ENCODE assay signal across 8 cellular contexts in the genomic region with DNA sequence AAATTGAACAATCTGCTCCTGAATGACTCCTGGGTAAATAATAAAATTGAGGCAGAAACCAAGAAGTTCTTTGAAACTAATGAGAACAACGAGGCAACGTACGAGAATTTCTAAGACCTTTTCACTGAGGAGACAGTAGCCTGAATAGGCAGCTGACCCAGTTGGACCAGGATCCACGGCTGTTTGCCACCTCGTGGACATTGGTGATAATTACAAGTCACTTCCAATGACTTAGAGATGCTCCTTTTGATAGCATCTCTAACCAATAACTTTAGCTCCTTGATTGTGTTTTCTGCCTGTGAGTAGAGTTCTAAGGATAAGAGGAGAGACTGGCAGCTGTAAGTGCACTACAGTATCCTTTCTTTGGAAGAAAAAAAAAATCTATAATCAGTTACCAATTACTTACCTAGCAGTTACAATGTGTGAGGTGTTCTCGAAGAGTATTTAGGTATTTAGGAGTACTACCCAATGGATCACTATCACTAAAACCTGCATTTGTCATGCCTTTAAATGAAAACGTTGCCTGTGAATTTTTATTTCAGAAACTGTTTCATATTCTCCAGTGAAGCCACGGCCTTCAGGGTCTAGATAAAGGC.
DNase-seq lines count a peak whose midpoint lies in the region; ATAC-seq, FAIRE-seq and TF ChIP-seq lines count a peak whose summit lies in the region.

No MANE protein-coding gene starts in this region.

- no peak for DNase-seq in D721Med (ENCODE audit: insufficient read length, low spot score)
- DNase-seq in SW480 (ENCODE audit: low spot score), result peak; percentile 22
- DNase-seq in glomerular visceral epithelial cell (ENCODE audit: extremely low spot score), result peak; percentile 1
- DNase-seq in stimulated activated CD4-positive, alpha-beta T cell treated with anti-CD3 and anti-CD28 coated beads, Interleukin-2, amount 100 ng/mL, for 24 hours, result peak; percentile 3 to 16
- no peak for DNase-seq in NCI-H187 treated with DMSO at 0.1 percent for 48 hours (lab: John Stamatoyannopoulos, UW)
- DNase-seq in T-helper 2 cell treated with Interferon-gamma antibody and Interleukin-4, amounts not matched to agents 5 μg/mL and 100 μg/mL, for 36 hours (ENCODE audit: low spot score), result no peak

- no peaks in the 10 kb centered on the region for H3K36me3 Mint-ChIP-seq in T-helper 2 cell treated with Interferon-gamma antibody and Interleukin-4, amounts not matched to agents 5 μg/mL and 100 μg/mL, for 36 hours (ENCODE audit: low read depth)

- FAIRE-seq in D721Med (lab: Jason Lieb, UNC), result peak; percentile 87

- H3K27me3 Mint-ChIP-seq in T-helper 2 cell treated with Interferon-gamma antibody and Interleukin-4, amounts not matched to agents 5 μg/mL and 100 μg/mL, for 36 hours (ENCODE audit: low read depth), result no peaks in the 10 kb centered on the region

- H3K9me3 Mint-ChIP-seq in T-helper 2 cell treated with Interferon-gamma antibody and Interleukin-4, amounts not matched to agents 5 μg/mL and 100 μg/mL, for 36 hours, result no peaks in the 10 kb centered on the region

- H3K4me3 Mint-ChIP-seq in T-helper 2 cell treated with Interferon-gamma antibody and Interleukin-4, amounts not matched to agents 5 μg/mL and 100 μg/mL, for 36 hours, result no peak overlapping the region

- no peaks in the 10 kb centered on the region for H3K4me1 Mint-ChIP-seq in T-helper 2 cell treated with Interferon-gamma antibody and Interleukin-4, amounts not matched to agents 5 μg/mL and 100 μg/mL, for 36 hours (ENCODE audit: low read depth)

- ATAC-seq in GM18873 (IDR thresholded peaks at IDR 0.05; ENCODE audit: low FRiP score, unreplicated experiment), result peak; percentile 81
- peak; percentile 52 for ATAC-seq in HG03558 (IDR thresholded peaks at IDR 0.05; ENCODE audit: extremely low read depth, unreplicated experiment)

- no peak overlapping the region for H3K27ac Mint-ChIP-seq in T-helper 2 cell treated with Interferon-gamma antibody and Interleukin-4, amounts not matched to agents 5 μg/mL and 100 μg/mL, for 36 hours

- TF ChIP-seq CTCF in D721Med (IDR thresholded peaks at IDR 0.05; ENCODE audit: insufficient read depth, missing control alignments), result peak; percentile 64

Comparison
In these comparisons a context has a peak if more than half of its experiments do, and no peak if none do; other contexts are left out.
1. DNase-seq: peak in SW480 (single experiment), glomerular visceral epithelial cell (single experiment) and stimulated activated CD4-positive, alpha-beta T cell treated with anti-CD3 and anti-CD28 coated beads, Interleukin-2, amount 100 ng/mL, for 24 hours (2 of 2); none in D721Med (single experiment), NCI-H187 treated with DMSO at 0.1 percent for 48 hours (single experiment) and T-helper 2 cell treated with Interferon-gamma antibody and Interleukin-4, amounts not matched to agents 5 μg/mL and 100 μg/mL, for 36 hours (single experiment).